ENCODE assay signal across 8 cellular contexts in the genomic region with DNA sequence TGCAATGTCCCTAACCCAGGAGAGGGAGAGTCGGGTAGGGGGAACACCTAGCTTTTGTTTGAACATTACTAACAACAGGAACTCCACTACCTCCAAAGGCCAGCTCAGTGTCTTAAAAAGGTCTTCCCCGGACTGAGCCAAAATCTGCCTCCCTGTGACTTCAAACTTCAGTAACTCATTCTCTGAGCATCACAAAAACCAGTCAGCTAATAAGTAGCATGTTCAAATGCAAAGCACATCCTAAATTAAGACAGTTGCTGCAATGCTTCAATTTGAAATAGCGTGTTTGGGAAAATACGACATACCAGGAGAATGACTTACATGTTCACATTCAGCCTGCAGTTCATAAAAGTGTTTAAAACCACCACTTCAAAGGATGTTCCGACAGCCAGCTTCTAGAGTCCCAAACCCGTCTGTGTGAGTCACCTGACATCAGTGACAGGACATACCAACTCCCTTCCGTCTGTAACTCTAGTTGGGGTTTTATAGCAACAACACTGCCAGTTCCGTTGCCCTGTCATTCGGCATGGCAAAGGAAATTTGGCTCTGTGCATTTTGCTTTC. TPM values are rescaled to one million over a fixed set of nuclear protein-coding genes. Genes with fewer than 3 reads are reported as not detected.
DNase-seq lines count a peak whose midpoint lies in the region; ATAC-seq, FAIRE-seq and TF ChIP-seq lines count a peak whose summit lies in the region.

No MANE protein-coding gene starts in this region.

- in situ Hi-C loops in astrocyte of the spinal cord (cut with HindIII; ENCODE audit: low sequenced_read_pairs) = no loop called here

- H3K36me3 ChIP-seq in lower lobe of right lung (no peaks in the 10 kb centered on the region), upper lobe of right lung (no peaks in the 10 kb centered on the region)

- DNase-seq in AG04449 (ENCODE audit: low read depth, low spot score) (peak; percentile 82), RCC 7860 (ENCODE audit: low spot score) (peak; percentile 90), astrocyte of the spinal cord (ENCODE audit: low read depth, low spot score) (peak; percentile 92), lower lobe of right lung (no peak), upper lobe of right lung (no peak), OCI-M2 (lab: John Stamatoyannopoulos, UW; ENCODE audit: unreplicated experiment) (no peak), NCI-H2196 treated with DMSO at 0.1 percent for 48 hours (lab: John Stamatoyannopoulos, UW; ENCODE audit: unreplicated experiment) (no peak)

- H3K27ac ChIP-seq in lower lobe of right lung (peak overlapping the region; percentile 75), upper lobe of right lung (peak overlapping the region; percentile 75)

- H3K9me3 ChIP-seq in lower lobe of right lung = no peaks in the 10 kb centered on the region
- H3K9me3 ChIP-seq in upper lobe of right lung = no peaks in the 10 kb centered on the region

- POLR2A ChIA-PET in AG04449 (lab: Yijun Ruan, JAX) = interaction anchor here (0.6 to 4.3 kb wide), 3 partner anchors 11 to 91 kb away, joined by 4 to 46 read pairs (median 8); a partner anchor contains a TSS

- intact Hi-C loops in lower lobe of right lung (cut with DNase I) = no loop called here
- intact Hi-C loops in upper lobe of right lung (cut with DNase I) = loop anchor here (10.0 kb wide), 1 partner anchor 535 kb away; no protein-coding TSS in a partner anchor

- peak; percentile 79 for FAIRE-seq in RCC 7860 (lab: Jason Lieb, UNC)

- no peaks in the 10 kb centered on the region for H3K27me3 ChIP-seq in lower lobe of right lung (ENCODE audit: low read depth)
- no peaks in the 10 kb centered on the region for H3K27me3 ChIP-seq in upper lobe of right lung

- H3K4me3 ChIP-seq in AG04449 (ENCODE audit: low read depth, low read length) (peak overlapping the region; percentile 16), astrocyte of the spinal cord (ENCODE audit: low read depth, low read length) (no peak overlapping the region), lower lobe of right lung (no peak overlapping the region), upper lobe of right lung (no peak overlapping the region)

- CTCF ChIA-PET in AG04449 (lab: Yijun Ruan, JAX) = interaction anchor here (1.0 to 2.5 kb wide), 5 partner anchors 8 to 91 kb away, joined by 3 to 13 read pairs (median 3); no protein-coding TSS in a partner anchor

- TF ChIP-seq CTCF in AG04449 (IDR thresholded peaks at IDR 0.05; ENCODE audit: insufficient read depth, low read length, missing control alignments) (no peak), astrocyte of the spinal cord (IDR thresholded peaks at IDR 0.05; ENCODE audit: low read depth, low read length) (no peak), lower lobe of right lung (IDR thresholded peaks at IDR 0.05) (no peak), upper lobe of right lung (IDR thresholded peaks at IDR 0.05) (no peak)

- ATAC-seq in lower lobe of right lung (no peak), upper lobe of right lung (no peak), HG03342 (IDR thresholded peaks at IDR 0.05; ENCODE audit: unreplicated experiment) (no peak)

- H3K4me1 ChIP-seq in lower lobe of right lung = peaks cover 59% of the 10 kb centered on the region
- peaks cover 53% of the 10 kb centered on the region for H3K4me1 ChIP-seq in upper lobe of right lung

RNA-seq across cellular contexts. Expression of a gene that starts 13.0 kb away (rescaled TPM):
- total RNA-seq in lower lobe of right lung = 199 TPM
- total RNA-seq in upper lobe of right lung = 187 TPM

Comparison
In these comparisons a context has a peak if more than half of its experiments do, and no peak if none do; other contexts are left out.
1. DNase-seq: peak in AG04449 (single experiment), RCC 7860 (single experiment) and astrocyte of the spinal cord (single experiment); none in lower lobe of right lung (single experiment), upper lobe of right lung (single experiment), OCI-M2 (single experiment) and NCI-H2196 treated with DMSO at 0.1 percent for 48 hours (single experiment).